Comparison of ENCODE assay signal across 8 cellular contexts in the genomic region with DNA sequence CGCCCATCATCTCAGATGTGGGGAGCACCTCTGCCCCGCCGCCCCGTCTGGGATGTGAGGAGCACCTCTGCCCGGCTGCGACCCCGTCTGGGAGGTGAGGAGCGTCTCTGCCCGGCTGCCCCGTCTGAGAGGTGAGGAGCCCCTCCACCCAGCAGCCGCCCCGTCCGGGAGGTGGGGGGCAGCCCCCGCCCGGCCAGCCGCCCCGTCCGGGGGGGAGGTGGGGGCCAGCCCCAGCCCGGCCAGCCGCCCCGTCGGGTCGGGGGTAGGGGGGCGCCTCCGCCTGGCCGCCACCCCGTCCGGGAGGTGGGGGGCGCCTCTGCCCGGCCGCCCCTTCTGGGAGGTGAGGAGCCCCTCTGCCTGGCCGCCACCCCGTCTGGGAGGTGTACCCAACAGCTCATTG. TPM values are rescaled to one million over a fixed set of nuclear protein-coding genes. Genes with fewer than 3 reads are reported as not detected.
A peak's percentile ranks its signal among the peaks of the same experiment; 100 is the strongest.
DNase-seq lines count a peak whose midpoint lies in the region; ATAC-seq, FAIRE-seq and TF ChIP-seq lines count a peak whose summit lies in the region.
"Not testable (repeated sequence)": the region's sequence is repeated elsewhere in the genome, so short reads cannot be mapped to it uniquely, and the experiment has no call there.

No MANE protein-coding gene starts in this region.

- H3K9me3 Mint-ChIP-seq in activated CD8-positive, alpha-beta T cell treated with anti-CD3 and anti-CD28 coated beads, Interleukin-2, amount 10 ng/mL, durations not matched to agents 7 days and 5 days (ENCODE audit: insufficient read depth); naive thymus-derived CD4-positive, alpha-beta T cell; stimulated activated naive B cell treated with anti-CD40 and anti-IgM and Interleukin-4, amounts not matched to agents 10 μg/mL and 1 μg/mL and 100 μg/mL, for 72 hours: not testable (repeated sequence)

- H3K27me3 ChIP-seq in BLaER1; HCT116 (ENCODE audit: insufficient read depth, low read length); Panc1 (ENCODE audit: control insufficient read depth, insufficient read depth, low read length); GM12878 (replicated peaks in 1 of 2; ENCODE audit: control insufficient read depth in 2 of 2, insufficient read depth in 2 of 2, low read length in 1 of 2); naive thymus-derived CD4-positive, alpha-beta T cell (ENCODE audit: control insufficient read depth in 2 of 2, insufficient read depth in 2 of 2, low read length in 2 of 2): not testable (repeated sequence)

- not testable (repeated sequence) for H3K27ac ChIP-seq in BLaER1; HCT116 (ENCODE audit: low read depth, low read length); Panc1 (ENCODE audit: low read length); GM12878 (ENCODE audit: control insufficient read depth, insufficient read depth); naive thymus-derived CD4-positive, alpha-beta T cell (ENCODE audit: low read depth, low read length)

- H3K9ac ChIP-seq in BLaER1; GM12878 (ENCODE audit: control insufficient read depth, insufficient read depth, low read length): not testable (repeated sequence)
- H3K9ac ChIP-seq in HCT116 (ENCODE audit: low read length), result peak overlapping the region; percentile 91; the same call in 1 of the 2 replicates

- H4K20me1 ChIP-seq in BLaER1, result peaks cover 12% of the 10 kb centered on the region; the same call in 1 of the 2 replicates
- not testable (repeated sequence) for H4K20me1 ChIP-seq in HCT116 (ENCODE audit: insufficient read depth); GM12878 (ENCODE audit: control insufficient read depth, insufficient read depth)

- ATAC-seq in HCT116; Panc1; activated CD8-positive, alpha-beta T cell treated with anti-CD3 and anti-CD28 coated beads, Interleukin-2, amount 10 ng/mL, durations not matched to agents 7 days and 5 days; GM12878; naive thymus-derived CD4-positive, alpha-beta T cell; stimulated activated naive B cell treated with anti-CD40 and anti-IgM and Interleukin-4, amounts not matched to agents 10 μg/mL and 1 μg/mL and 100 μg/mL, for 72 hours (replicated peaks): not testable (repeated sequence)

- H3K4me1 ChIP-seq in BLaER1 (peaks cover 13% of the 10 kb centered on the region), HCT116 (ENCODE audit: control insufficient read depth in 1 of 2, insufficient read depth in 2 of 2, low read length in 2 of 2) (peaks cover 10% of the 10 kb centered on the region in 2 experiments; a peak in 3 of 4 replicates)
- not testable (repeated sequence) for H3K4me1 ChIP-seq in Panc1 (ENCODE audit: control insufficient read depth, insufficient read depth, low read length); GM12878 (ENCODE audit: control insufficient read depth, insufficient read depth, low read length); naive thymus-derived CD4-positive, alpha-beta T cell (ENCODE audit: control insufficient read depth in 2 of 2, insufficient read depth in 2 of 2, low read length in 2 of 2)

- RAD21 ChIA-PET in HCT116 (lab: Charles Lee; ENCODE audit: low non-redundant PET in 1 of 2, low total read pairs in 2 of 2, uncharacterized antibody in 2 of 2, unreplicated experiment in 2 of 2); GM12878 (lab: Charles Lee; ENCODE audit: unreplicated experiment): not testable (repeated sequence)

- H3K4me3 ChIP-seq in BLaER1, result peak overlapping the region; percentile 86
- H3K4me3 ChIP-seq in HCT116 (replicated peaks in 1 of 2; ENCODE audit: low read depth in 1 of 2, low read length in 2 of 2), result peak overlapping the region; percentile 89 to 99
- H3K4me3 ChIP-seq in Panc1 (ENCODE audit: low read depth in 2 of 2, low read length in 2 of 2), result peak overlapping the region; percentile 72 to 90
- H3K4me3 ChIP-seq in GM12878, result peak overlapping the region; percentile 77; the same call in 1 of the 2 replicates
- peak overlapping the region; percentile 67 for H3K4me3 ChIP-seq in fibroblast of pulmonary artery (replicated peaks; ENCODE audit: low read depth, low read length)
- H3K4me3 ChIP-seq in naive thymus-derived CD4-positive, alpha-beta T cell (ENCODE audit: low read length), result not testable (repeated sequence)

- in situ Hi-C loops in Panc1 (cut with HindIII; ENCODE audit: low pct_unique_long_range_greater_than_20kb, low sequenced_read_pairs); GM12878 (cut with MboI): not testable (repeated sequence)

- DNase-seq in HCT116 (ENCODE audit: low read depth, low spot score); Panc1 (ENCODE audit: low read depth, low spot score); activated CD8-positive, alpha-beta T cell treated with anti-CD3 and anti-CD28 coated beads, Interleukin-2, amount 10 ng/mL, durations not matched to agents 7 days and 5 days; GM12878 (ENCODE audit: low read depth, low spot score); fibroblast of pulmonary artery (ENCODE audit: low read depth); naive thymus-derived CD4-positive, alpha-beta T cell; stimulated activated naive B cell treated with anti-CD40 and anti-IgM and Interleukin-4, amounts not matched to agents 10 μg/mL and 1 μg/mL and 100 μg/mL, for 72 hours: not testable (repeated sequence)

- WGBS in GM12878 (ENCODE audit: insufficient coverage, insufficient replicate concordance, low lambda C conversion rate, missing lambda C conversion rate), result 85% methylated on average over 8 of the region's 33 CpGs

- H2AFZ ChIP-seq in HCT116 (ENCODE audit: low read depth, low read length, poor library complexity, severe bottlenecking); GM12878 (ENCODE audit: control insufficient read depth, low read depth, low read length): not testable (repeated sequence)

- TF ChIP-seq RAD21 in HCT116 (IDR thresholded peaks at IDR 0.05; ENCODE audit: low read depth); GM12878 (IDR thresholded peaks at IDR 0.05; ENCODE audit: insufficient read depth, low read depth, low read length): not testable (repeated sequence)

- TF ChIP-seq POLR2A in HCT116 (IDR thresholded peaks at IDR 0.05; ENCODE audit: borderline replicate concordance, extremely low read depth, insufficient read depth, insufficient read length); GM12878 (IDR thresholded peaks at IDR 0.05; ENCODE audit: low read depth, low read length): not testable (repeated sequence)

- SMC1A ChIA-PET in GM12878 (lab: Charles Lee; ENCODE audit: uncharacterized antibody, unreplicated experiment), result not testable (repeated sequence)

- H3K27me3 Mint-ChIP-seq in activated CD8-positive, alpha-beta T cell treated with anti-CD3 and anti-CD28 coated beads, Interleukin-2, amount 10 ng/mL, durations not matched to agents 7 days and 5 days (ENCODE audit: low read depth); naive thymus-derived CD4-positive, alpha-beta T cell; stimulated activated naive B cell treated with anti-CD40 and anti-IgM and Interleukin-4, amounts not matched to agents 10 μg/mL and 1 μg/mL and 100 μg/mL, for 72 hours: not testable (repeated sequence)

- H3K27ac Mint-ChIP-seq in activated CD8-positive, alpha-beta T cell treated with anti-CD3 and anti-CD28 coated beads, Interleukin-2, amount 10 ng/mL, durations not matched to agents 7 days and 5 days, result peak overlapping the region; percentile 97
- peak overlapping the region in 6 of 9 donors; percentile 59 to 99 (median 96) for H3K27ac Mint-ChIP-seq in naive thymus-derived CD4-positive, alpha-beta T cell
- not testable (repeated sequence) for H3K27ac Mint-ChIP-seq in stimulated activated naive B cell treated with anti-CD40 and anti-IgM and Interleukin-4, amounts not matched to agents 10 μg/mL and 1 μg/mL and 100 μg/mL, for 72 hours

- CTCF ChIA-PET in HCT116 (lab: Charles Lee); Panc1 (lab: Charles Lee); activated CD8-positive, alpha-beta T cell treated with anti-CD3 and anti-CD28 coated beads, Interleukin-2, amount 10 ng/mL, durations not matched to agents 7 days and 5 days (lab: Charles Lee); GM12878 (lab: Yijun Ruan, JAX); naive thymus-derived CD4-positive, alpha-beta T cell (lab: Charles Lee): not testable (repeated sequence)

- peaks cover 30% of the 10 kb centered on the region for H3K4me1 Mint-ChIP-seq in activated CD8-positive, alpha-beta T cell treated with anti-CD3 and anti-CD28 coated beads, Interleukin-2, amount 10 ng/mL, durations not matched to agents 7 days and 5 days (ENCODE audit: low read depth)
- peaks cover 12 to 41% (median 29%) of the 10 kb centered on the region in 7 donors for H3K4me1 Mint-ChIP-seq in naive thymus-derived CD4-positive, alpha-beta T cell
- H3K4me1 Mint-ChIP-seq in stimulated activated naive B cell treated with anti-CD40 and anti-IgM and Interleukin-4, amounts not matched to agents 10 μg/mL and 1 μg/mL and 100 μg/mL, for 72 hours, result peaks cover 11 to 16% of the 10 kb centered on the region in 2 donors

- not testable (repeated sequence) for BruUV-seq in HCT116 (replicated peaks; lab: Mats Ljungman, UMichigan); Panc1 (replicated peaks; lab: Mats Ljungman, UMichigan); GM12878 (replicated peaks; lab: Mats Ljungman, UMichigan)

- not testable (repeated sequence) for H3K9me2 ChIP-seq in HCT116 (ENCODE audit: insufficient read depth)

- not testable (repeated sequence) for FAIRE-seq in GM12878 (lab: Jason Lieb, UNC)

- peaks cover 27% of the 10 kb centered on the region for H3K36me3 Mint-ChIP-seq in activated CD8-positive, alpha-beta T cell treated with anti-CD3 and anti-CD28 coated beads, Interleukin-2, amount 10 ng/mL, durations not matched to agents 7 days and 5 days (ENCODE audit: low read depth)
- peaks cover 10 to 32% (median 20%) of the 10 kb centered on the region in 5 donors for H3K36me3 Mint-ChIP-seq in naive thymus-derived CD4-positive, alpha-beta T cell
- peaks cover 27 to 43% of the 10 kb centered on the region in 2 donors for H3K36me3 Mint-ChIP-seq in stimulated activated naive B cell treated with anti-CD40 and anti-IgM and Interleukin-4, amounts not matched to agents 10 μg/mL and 1 μg/mL and 100 μg/mL, for 72 hours

- TF ChIP-seq CTCF in HCT116 (IDR thresholded peaks at IDR 0.05 in 2 of 3, conservative IDR thresholded peaks at IDR 0.05 in 1 of 3; ENCODE audit: borderline replicate concordance in 1 of 3, insufficient read depth in 1 of 3, low read depth in 2 of 3, low read length in 2 of 3); Panc1 (IDR thresholded peaks at IDR 0.05); GM12878 (IDR thresholded peaks at IDR 0.05 in 2 of 3, conservative IDR thresholded peaks at IDR 0.05 in 1 of 3; ENCODE audit: control insufficient read depth in 2 of 3, extremely low read depth in 1 of 3, insufficient read depth in 1 of 3, low read depth in 3 of 3, low read length in 3 of 3); fibroblast of pulmonary artery (IDR thresholded peaks at IDR 0.05; ENCODE audit: low read length, missing control alignments): not testable (repeated sequence)

- POLR2A ChIA-PET in HCT116 (lab: Charles Lee); Panc1 (lab: Charles Lee); activated CD8-positive, alpha-beta T cell treated with anti-CD3 and anti-CD28 coated beads, Interleukin-2, amount 10 ng/mL, durations not matched to agents 7 days and 5 days (lab: Charles Lee): not testable (repeated sequence)
- POLR2A ChIA-PET in GM12878 (lab: Charles Lee), result interaction anchor here (0.7 kb wide), 1 partner anchor 29 kb away, joined by 4 read pairs; no protein-coding TSS in a partner anchor
- POLR2A ChIA-PET in naive thymus-derived CD4-positive, alpha-beta T cell (lab: Charles Lee), result interaction anchor here (1.8 kb wide), 1 partner anchor 214 kb away, joined by 7 read pairs; the partner anchor contains the start of genes UQCR10 and ZMAT5

- H3K4me3 Mint-ChIP-seq in activated CD8-positive, alpha-beta T cell treated with anti-CD3 and anti-CD28 coated beads, Interleukin-2, amount 10 ng/mL, durations not matched to agents 7 days and 5 days, result peak overlapping the region; percentile 97
- H3K4me3 Mint-ChIP-seq in naive thymus-derived CD4-positive, alpha-beta T cell, result peak overlapping the region; percentile 16 to 99 (median 91)
- H3K4me3 Mint-ChIP-seq in stimulated activated naive B cell treated with anti-CD40 and anti-IgM and Interleukin-4, amounts not matched to agents 10 μg/mL and 1 μg/mL and 100 μg/mL, for 72 hours, result peak overlapping the region; percentile 93

- intact Hi-C loops in HCT116 (cut with micrococcal nuclease); Panc1 (cut with micrococcal nuclease; ENCODE audit: unreplicated experiment): not testable (repeated sequence)
- intact Hi-C loops in GM12878 (cut with micrococcal nuclease; ENCODE audit: unreplicated experiment), result loop anchor here (2.0 to 10.0 kb wide), 2 partner anchors 28 to 138 kb away; partner anchors contain the start of gene NIPSNAP1
- intact Hi-C loops in naive thymus-derived CD4-positive, alpha-beta T cell (cut with micrococcal nuclease), result loop anchor here (2.0 to 5.0 kb wide), 4 partner anchors 158 to 285 kb away; partner anchors contain the start of genes EWSR1 (in 1 of the 2), RHBDD3 (in 1 of the 2), UQCR10 (in 1 of the 2) and ZMAT5 (in 1 of the 2)

- H3K4me2 ChIP-seq in BLaER1, result peak overlapping the region; percentile 76
- H3K4me2 ChIP-seq in HCT116 (ENCODE audit: low read length), result peak overlapping the region; percentile 87
- 0 out of 2 replicates have a peak overlapping the region, but pooled peaks have one; percentile 9 for H3K4me2 ChIP-seq in GM12878 (ENCODE audit: control insufficient read depth, insufficient read depth)

- H3K79me2 ChIP-seq in HCT116 (ENCODE audit: insufficient read depth, low read length), result peaks cover 32% of the 10 kb centered on the region
- not testable (repeated sequence) for H3K79me2 ChIP-seq in GM12878 (ENCODE audit: control insufficient read depth, insufficient read depth, low read length)

- peaks cover 70% of the 10 kb centered on the region for H3K36me3 ChIP-seq in BLaER1
- peaks cover 18 to 35% of the 10 kb centered on the region in 2 experiments for H3K36me3 ChIP-seq in HCT116 (ENCODE audit: control insufficient read depth in 1 of 2, insufficient read depth in 2 of 2, low read length in 2 of 2)
- H3K36me3 ChIP-seq in Panc1 (ENCODE audit: control insufficient read depth, insufficient read depth, low read length); GM12878 (ENCODE audit: control insufficient read depth in 2 of 2, insufficient read depth in 2 of 2, low read length in 1 of 2): not testable (repeated sequence)
- peaks cover 4 to 48% (median 8%) of the 10 kb centered on the region in 3 experiments for H3K36me3 ChIP-seq in naive thymus-derived CD4-positive, alpha-beta T cell (ENCODE audit: control insufficient read depth in 2 of 3, insufficient read depth in 3 of 3, low read length in 3 of 3)

- TF ChIP-seq EP300 in GM12878 (IDR thresholded peaks at IDR 0.05; ENCODE audit: borderline replicate concordance in 1 of 2, control insufficient read depth in 1 of 2, low read depth in 2 of 2, low read length in 2 of 2), result not testable (repeated sequence)

- H3K9me3 ChIP-seq in BLaER1; HCT116 (ENCODE audit: control insufficient read depth in 1 of 2, insufficient read depth in 1 of 2, low read depth in 1 of 2, low read length in 2 of 2); Panc1 (ENCODE audit: control insufficient read depth, insufficient read depth, low read depth, low read length); GM12878 (replicated peaks; ENCODE audit: control insufficient read depth, insufficient read depth, low read length); naive thymus-derived CD4-positive, alpha-beta T cell (ENCODE audit: control insufficient read depth in 2 of 3, low read length in 3 of 3): not testable (repeated sequence)

RNA-seq across cellular contexts. Expression of gene THOC5, which starts 1.2 kb away (rescaled TPM):
- total RNA-seq in HCT116 (2021; ENCODE audit: unreplicated experiment) (80.6 TPM), Panc1 (2021; ENCODE audit: unreplicated experiment) (74.4 TPM), GM12878 (2014; rRNA removed) (33.9 and 36.2 TPM in 2 replicates), GM12878 (2014; rRNA removed; fragmentation: Illumina TruSeq; extraction: Trizol) (28.3 and 29.1 TPM in 2 replicates), GM12878 (2021) (40.9 and 44.9 TPM in 2 replicates)
- polyA plus RNA-seq in HCT116 (2012), result 60.9 and 66.3 TPM in 2 replicates
- polyA plus RNA-seq in Panc1 (2012; ENCODE audit: insufficient read length), result 43.1 TPM
- 10 to 100 TPM; 53.1 to 60.7 TPM for total RNA-seq in activated CD8-positive, alpha-beta T cell treated with anti-CD3 and anti-CD28 coated beads, Interleukin-2, amount 10 ng/mL, durations not matched to agents 7 days and 5 days
- 58.7 and 66.4 TPM in 2 replicates for total RNA-seq in GM12878 (2013; cell fraction: nucleolus; rRNA removed)
- 18.0 TPM for polyA plus RNA-seq in GM12878 (2011; ENCODE audit: low read depth)
- polyA plus RNA-seq in GM12878 (2011; rRNA removed) (40.4 and 44.9 TPM in 2 replicates), GM12878 (2014; fragmentation: Illumina TruSeq; extraction: Trizol) (30.5 and 35.1 TPM in 2 replicates), GM12878 (2014; fragmentation: Nextera tagmentation; extraction: Ambion mirVana) (10 to 100 TPM; 20.9 to 40.9 TPM), GM12878 (2014; rRNA removed) (27.7 and 29.9 TPM in 2 replicates), GM12878 (2016; fragmentation: Nextera tagmentation; extraction: Ambion mirVana) (10 to 100 TPM; 31.4 TPM)
- polyA plus RNA-seq in GM12878 (2011; cell fraction: cytosol; rRNA removed), result 31.0 and 42.6 TPM in 2 replicates
- 38.8 and 40.8 TPM in 2 replicates for polyA plus RNA-seq in GM12878 (2011; cell fraction: nucleus; rRNA removed)
- polyA plus RNA-seq in GM12878 (2012), result 20.7 and 31.3 TPM in 2 replicates
- polyA minus RNA-seq in GM12878 (2011; rRNA and poly(A)+ RNA removed), result 50.0 and 63.7 TPM in 2 replicates
- polyA minus RNA-seq in GM12878 (2011; cell fraction: cytosol; rRNA and poly(A)+ RNA removed), result 17.8 and 21.1 TPM in 2 replicates
- 16.2 and 24.6 TPM in 2 replicates for polyA minus RNA-seq in GM12878 (2011; cell fraction: nucleus; rRNA and poly(A)+ RNA removed)
- total RNA-seq in naive thymus-derived CD4-positive, alpha-beta T cell, result 10 to 100 TPM; 45.7 to 61.9 (median 57.1) TPM
- 10 to 100 TPM; 26.1 to 33.4 TPM for polyA plus RNA-seq in naive thymus-derived CD4-positive, alpha-beta T cell

RNA-seq across cellular contexts. Expression of gene NIPSNAP1, which starts 28.6 kb away (rescaled TPM):
- total RNA-seq in HCT116 (2021; ENCODE audit: unreplicated experiment) (101 TPM), Panc1 (2021; ENCODE audit: unreplicated experiment) (40.0 TPM), GM12878 (2014; rRNA removed) (90.5 and 96.5 TPM in 2 replicates), GM12878 (2014; rRNA removed; fragmentation: Illumina TruSeq; extraction: Trizol) (69.9 and 70.2 TPM in 2 replicates), GM12878 (2021) (77.1 and 85.5 TPM in 2 replicates)
- polyA plus RNA-seq in HCT116 (2012), result 88.9 and 104 TPM in 2 replicates
- 72.8 TPM for polyA plus RNA-seq in Panc1 (2012; ENCODE audit: insufficient read length)
- total RNA-seq in activated CD8-positive, alpha-beta T cell treated with anti-CD3 and anti-CD28 coated beads, Interleukin-2, amount 10 ng/mL, durations not matched to agents 7 days and 5 days, result 10 to 100 TPM; 35.7 to 38.2 TPM
- total RNA-seq in GM12878 (2013; cell fraction: nucleolus; rRNA removed), result 47.6 and 50.5 TPM in 2 replicates
- 56.1 TPM for polyA plus RNA-seq in GM12878 (2011; ENCODE audit: low read depth)
- polyA plus RNA-seq in GM12878 (2011; rRNA removed) (62.1 and 70.2 TPM in 2 replicates), GM12878 (2014; fragmentation: Illumina TruSeq; extraction: Trizol) (94.1 and 99.7 TPM in 2 replicates), GM12878 (2014; fragmentation: Nextera tagmentation; extraction: Ambion mirVana) (10 to 100 TPM; 27.1 to 38.5 TPM), GM12878 (2014; rRNA removed) (84.0 and 86.5 TPM in 2 replicates), GM12878 (2016; fragmentation: Nextera tagmentation; extraction: Ambion mirVana) (10 to 100 TPM; 79.6 TPM)
- 56.7 and 61.6 TPM in 2 replicates for polyA plus RNA-seq in GM12878 (2011; cell fraction: cytosol; rRNA removed)
- 31.8 and 41.0 TPM in 2 replicates for polyA plus RNA-seq in GM12878 (2011; cell fraction: nucleus; rRNA removed)
- polyA plus RNA-seq in GM12878 (2012), result 77.2 and 77.3 TPM in 2 replicates
- 36.9 and 49.8 TPM in 2 replicates for polyA minus RNA-seq in GM12878 (2011; rRNA and poly(A)+ RNA removed)
- 11.5 and 13.4 TPM in 2 replicates for polyA minus RNA-seq in GM12878 (2011; cell fraction: cytosol; rRNA and poly(A)+ RNA removed)
- polyA minus RNA-seq in GM12878 (2011; cell fraction: nucleus; rRNA and poly(A)+ RNA removed), result 9.7 and 11.1 TPM in 2 replicates
- total RNA-seq in naive thymus-derived CD4-positive, alpha-beta T cell, result 10 to 100 TPM; 30.0 to 37.9 (median 35.4) TPM
- polyA plus RNA-seq in naive thymus-derived CD4-positive, alpha-beta T cell, result 10 to 100 TPM; 56.5 to 59.2 TPM

RNA-seq across cellular contexts. Expression of gene NF2, which starts 51.1 kb away (rescaled TPM):
- total RNA-seq in HCT116 (2021; ENCODE audit: unreplicated experiment) (70.2 TPM), Panc1 (2021; ENCODE audit: unreplicated experiment) (190 TPM), GM12878 (2014; rRNA removed) (32.0 and 33.9 TPM in 2 replicates), GM12878 (2014; rRNA removed; fragmentation: Illumina TruSeq; extraction: Trizol) (24.6 and 24.8 TPM in 2 replicates), GM12878 (2021) (44.3 and 49.8 TPM in 2 replicates)
- polyA plus RNA-seq in HCT116 (2012), result 19.7 and 23.2 TPM in 2 replicates
- polyA plus RNA-seq in Panc1 (2012; ENCODE audit: insufficient read length), result 34.0 TPM
- 10 to 100 TPM; 60.6 to 61.2 TPM for total RNA-seq in activated CD8-positive, alpha-beta T cell treated with anti-CD3 and anti-CD28 coated beads, Interleukin-2, amount 10 ng/mL, durations not matched to agents 7 days and 5 days
- 28.3 and 29.2 TPM in 2 replicates for total RNA-seq in GM12878 (2013; cell fraction: nucleolus; rRNA removed)
- 4.9 TPM for polyA plus RNA-seq in GM12878 (2011; ENCODE audit: low read depth)
- polyA plus RNA-seq in GM12878 (2011; rRNA removed) (20.4 and 22.5 TPM in 2 replicates), GM12878 (2014; fragmentation: Illumina TruSeq; extraction: Trizol) (14.3 and 14.7 TPM in 2 replicates), GM12878 (2014; fragmentation: Nextera tagmentation; extraction: Ambion mirVana) (1 to 10 TPM; 2.2 to 3.0 TPM), GM12878 (2014; rRNA removed) (17.4 and 20.6 TPM in 2 replicates), GM12878 (2016; fragmentation: Nextera tagmentation; extraction: Ambion mirVana) (10 to 100 TPM; 24.8 to 24.9 TPM)
- 14.5 and 16.2 TPM in 2 replicates for polyA plus RNA-seq in GM12878 (2011; cell fraction: cytosol; rRNA removed)
- polyA plus RNA-seq in GM12878 (2011; cell fraction: nucleus; rRNA removed), result 8.9 and 12.9 TPM in 2 replicates
- polyA plus RNA-seq in GM12878 (2012), result 7.6 and 9.1 TPM in 2 replicates
- polyA minus RNA-seq in GM12878 (2011; rRNA and poly(A)+ RNA removed), result 28.5 and 36.2 TPM in 2 replicates
- polyA minus RNA-seq in GM12878 (2011; cell fraction: cytosol; rRNA and poly(A)+ RNA removed), result 13.1 and 20.5 TPM in 2 replicates
- polyA minus RNA-seq in GM12878 (2011; cell fraction: nucleus; rRNA and poly(A)+ RNA removed), result 10.8 and 18.9 TPM in 2 replicates
- 10 to 100 TPM; 27.6 to 56.3 (median 28.3) TPM for total RNA-seq in naive thymus-derived CD4-positive, alpha-beta T cell
- 10 to 100 TPM; 15.6 to 23.1 TPM for polyA plus RNA-seq in naive thymus-derived CD4-positive, alpha-beta T cell

Comparison
In these comparisons a context has a peak if more than half of its experiments do, and no peak if none do; other contexts are left out.
1. H3K4me2 ChIP-seq: peak in every context shown above with its lines; median percentile 87 in HCT116; 76 in BLaER1; 9 in GM12878.